ENCODE assay signal across 3 cellular contexts in the genomic region with DNA sequence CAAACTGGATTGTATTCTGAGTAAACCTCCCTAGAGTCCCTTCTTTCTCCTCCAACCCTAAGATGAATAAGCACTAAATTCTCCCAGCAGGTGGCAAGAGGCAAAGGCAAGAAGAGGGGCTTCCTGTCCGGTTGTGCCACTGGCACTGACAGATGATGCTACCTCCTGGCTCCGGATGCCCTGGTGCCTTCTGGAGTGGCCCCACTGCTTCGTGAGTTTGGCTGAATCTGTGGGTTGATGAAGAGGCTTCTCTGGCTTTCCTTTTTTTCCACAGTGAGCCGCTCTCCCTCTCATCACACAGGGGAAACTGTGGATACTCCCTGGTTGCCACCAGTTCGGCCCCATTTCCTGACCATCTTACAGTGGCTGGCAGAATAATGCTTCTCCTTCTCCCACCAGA.
"Had no signal": no experiment of that assay in that cellular context is flagged by ENCODE, and none has a peak within 500 bp of the region (broad histone marks: within the 10 kb centered on the region; RNA-seq: fewer than 3 reads in every experiment).

No MANE protein-coding gene starts in this region.

- ATAC-seq: GM12878 had no signal

- H3K4me3 ChIP-seq: GM12878 had no signal

- DNase-seq: GDM1, GF-D8 had no signal
